In the genomic region with DNA sequence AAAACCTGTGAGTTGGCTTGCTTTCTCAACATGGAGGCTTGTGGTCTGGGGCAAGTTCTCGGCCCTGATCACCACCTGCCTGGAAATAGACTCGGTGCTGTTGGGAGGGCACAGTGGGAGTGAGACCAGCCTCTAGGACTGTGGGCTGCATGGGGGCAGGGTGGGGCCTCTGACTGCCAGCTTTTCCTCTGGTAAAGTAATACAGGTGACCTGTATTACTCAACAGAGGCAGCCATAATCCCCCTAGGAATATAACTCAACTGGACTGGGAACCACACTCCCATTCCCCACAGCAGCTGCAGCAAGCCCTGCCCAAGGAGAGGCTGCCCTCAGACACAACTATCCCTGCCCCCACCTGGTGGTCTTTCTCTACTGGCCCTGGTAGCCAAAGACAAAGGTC, we compare ENCODE assay signal across 1 cellular context.
TF ChIP-seq lines count a peak whose summit lies in the region.

No MANE protein-coding gene starts in this region.

TF ChIP-seq in H1, 55 proteins besides CTCF, POLR2A, EP300 and RAD21 (continued from another document):
- TF ChIP-seq, protein P1, sequence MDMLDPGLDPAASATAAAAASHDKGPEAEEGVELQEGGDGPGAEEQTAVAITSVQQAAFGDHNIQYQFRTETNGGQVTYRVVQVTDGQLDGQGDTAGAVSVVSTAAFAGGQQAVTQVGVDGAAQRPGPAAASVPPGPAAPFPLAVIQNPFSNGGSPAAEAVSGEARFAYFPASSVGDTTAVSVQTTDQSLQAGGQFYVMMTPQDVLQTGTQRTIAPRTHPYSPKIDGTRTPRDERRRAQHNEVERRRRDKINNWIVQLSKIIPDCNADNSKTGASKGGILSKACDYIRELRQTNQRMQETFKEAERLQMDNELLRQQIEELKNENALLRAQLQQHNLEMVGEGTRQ (IDR thresholded peaks at IDR 0.05; ENCODE audit: low read length) = no peak
- TF ChIP-seq TAF7 (optimal IDR thresholded peaks at IDR 0.05; ENCODE audit: borderline replicate concordance, low read depth, low read length) (no peak), TCF12 (IDR thresholded peaks at IDR 0.05; ENCODE audit: low read depth, low read length) (no peak), CHD1 (IDR thresholded peaks at IDR 0.05; ENCODE audit: low read depth, low read length) (no peak), RNF2 (IDR thresholded peaks at IDR 0.05; ENCODE audit: borderline replicate concordance, low read depth, low read length, missing control alignments, poor library complexity, severe bottlenecking) (no peak), BCL11A (IDR thresholded peaks at IDR 0.05; ENCODE audit: low read depth in 2 of 2, low read length in 2 of 2) (no peak), NANOG (IDR thresholded peaks at IDR 0.05; ENCODE audit: insufficient read depth, low read depth, low read length, poor library complexity, severe bottlenecking) (no peak), CTBP2 (IDR thresholded peaks at IDR 0.05; ENCODE audit: borderline replicate concordance, insufficient read depth, insufficient read length, low read length) (no peak), PHF8 (conservative IDR thresholded peaks at IDR 0.05; ENCODE audit: low read depth, low read length) (no peak), NRF1 (IDR thresholded peaks at IDR 0.05; ENCODE audit: low read depth, low read length) (no peak), ZNF274 (IDR thresholded peaks at IDR 0.05; ENCODE audit: borderline replicate concordance, extremely low read depth, low read length) (no peak), YY1 (IDR thresholded peaks at IDR 0.05; ENCODE audit: low read depth, low read length) (no peak), BRCA1 (IDR thresholded peaks at IDR 0.05; ENCODE audit: low read depth, low read length) (no peak), POU5F1 (IDR thresholded peaks at IDR 0.05; ENCODE audit: low read depth, low read length) (no peak), EGR1 (IDR thresholded peaks at IDR 0.05; ENCODE audit: borderline replicate concordance, low read depth, low read length) (no peak)
- TF ChIP-seq, protein P2, sequence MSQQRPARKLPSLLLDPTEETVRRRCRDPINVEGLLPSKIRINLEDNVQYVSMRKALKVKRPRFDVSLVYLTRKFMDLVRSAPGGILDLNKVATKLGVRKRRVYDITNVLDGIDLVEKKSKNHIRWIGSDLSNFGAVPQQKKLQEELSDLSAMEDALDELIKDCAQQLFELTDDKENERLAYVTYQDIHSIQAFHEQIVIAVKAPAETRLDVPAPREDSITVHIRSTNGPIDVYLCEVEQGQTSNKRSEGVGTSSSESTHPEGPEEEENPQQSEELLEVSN (IDR thresholded peaks at IDR 0.05) = no peak
- TF ChIP-seq, protein P3, sequence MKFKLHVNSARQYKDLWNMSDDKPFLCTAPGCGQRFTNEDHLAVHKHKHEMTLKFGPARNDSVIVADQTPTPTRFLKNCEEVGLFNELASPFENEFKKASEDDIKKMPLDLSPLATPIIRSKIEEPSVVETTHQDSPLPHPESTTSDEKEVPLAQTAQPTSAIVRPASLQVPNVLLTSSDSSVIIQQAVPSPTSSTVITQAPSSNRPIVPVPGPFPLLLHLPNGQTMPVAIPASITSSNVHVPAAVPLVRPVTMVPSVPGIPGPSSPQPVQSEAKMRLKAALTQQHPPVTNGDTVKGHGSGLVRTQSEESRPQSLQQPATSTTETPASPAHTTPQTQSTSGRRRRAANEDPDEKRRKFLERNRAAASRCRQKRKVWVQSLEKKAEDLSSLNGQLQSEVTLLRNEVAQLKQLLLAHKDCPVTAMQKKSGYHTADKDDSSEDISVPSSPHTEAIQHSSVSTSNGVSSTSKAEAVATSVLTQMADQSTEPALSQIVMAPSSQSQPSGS (IDR thresholded peaks at IDR 0.05; ENCODE audit: low read length) = no peak
